ENCODE assay signal across 1 cellular context in the genomic region with DNA sequence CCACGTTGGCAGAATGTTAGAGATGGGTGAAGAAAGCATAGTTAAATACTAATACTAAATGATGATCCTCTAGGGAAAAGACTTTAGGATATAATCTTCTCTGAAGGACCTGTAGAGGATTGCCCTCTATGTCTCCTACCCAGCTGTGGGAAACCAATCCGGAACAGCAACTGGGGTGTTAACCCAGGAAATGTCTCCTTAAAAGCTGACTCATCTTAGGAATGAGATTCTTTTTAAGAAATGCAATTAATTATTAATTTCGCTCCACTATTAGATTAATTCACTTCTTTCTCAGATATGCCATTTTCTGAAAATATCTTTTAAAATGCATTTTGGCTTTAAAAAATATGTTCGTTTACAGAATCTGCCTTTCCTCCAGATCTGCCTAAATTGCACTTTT.
TF ChIP-seq lines count a peak whose summit lies in the region.

No MANE protein-coding gene starts in this region.

TF ChIP-seq in A549, 52 proteins besides CTCF, POLR2A, EP300 and RAD21 (continued from another document):
- TF ChIP-seq, protein P1, sequence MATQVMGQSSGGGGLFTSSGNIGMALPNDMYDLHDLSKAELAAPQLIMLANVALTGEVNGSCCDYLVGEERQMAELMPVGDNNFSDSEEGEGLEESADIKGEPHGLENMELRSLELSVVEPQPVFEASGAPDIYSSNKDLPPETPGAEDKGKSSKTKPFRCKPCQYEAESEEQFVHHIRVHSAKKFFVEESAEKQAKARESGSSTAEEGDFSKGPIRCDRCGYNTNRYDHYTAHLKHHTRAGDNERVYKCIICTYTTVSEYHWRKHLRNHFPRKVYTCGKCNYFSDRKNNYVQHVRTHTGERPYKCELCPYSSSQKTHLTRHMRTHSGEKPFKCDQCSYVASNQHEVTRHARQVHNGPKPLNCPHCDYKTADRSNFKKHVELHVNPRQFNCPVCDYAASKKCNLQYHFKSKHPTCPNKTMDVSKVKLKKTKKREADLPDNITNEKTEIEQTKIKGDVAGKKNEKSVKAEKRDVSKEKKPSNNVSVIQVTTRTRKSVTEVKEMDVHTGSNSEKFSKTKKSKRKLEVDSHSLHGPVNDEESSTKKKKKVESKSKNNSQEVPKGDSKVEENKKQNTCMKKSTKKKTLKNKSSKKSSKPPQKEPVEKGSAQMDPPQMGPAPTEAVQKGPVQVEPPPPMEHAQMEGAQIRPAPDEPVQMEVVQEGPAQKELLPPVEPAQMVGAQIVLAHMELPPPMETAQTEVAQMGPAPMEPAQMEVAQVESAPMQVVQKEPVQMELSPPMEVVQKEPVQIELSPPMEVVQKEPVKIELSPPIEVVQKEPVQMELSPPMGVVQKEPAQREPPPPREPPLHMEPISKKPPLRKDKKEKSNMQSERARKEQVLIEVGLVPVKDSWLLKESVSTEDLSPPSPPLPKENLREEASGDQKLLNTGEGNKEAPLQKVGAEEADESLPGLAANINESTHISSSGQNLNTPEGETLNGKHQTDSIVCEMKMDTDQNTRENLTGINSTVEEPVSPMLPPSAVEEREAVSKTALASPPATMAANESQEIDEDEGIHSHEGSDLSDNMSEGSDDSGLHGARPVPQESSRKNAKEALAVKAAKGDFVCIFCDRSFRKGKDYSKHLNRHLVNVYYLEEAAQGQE (IDR thresholded peaks at IDR 0.05) = no peak
- no peak for TF ChIP-seq MAFK (IDR thresholded peaks at IDR 0.05; ENCODE audit: partially characterized antibody)
- TF ChIP-seq POLR2AphosphoS2 (conservative IDR thresholded peaks at IDR 0.05; ENCODE audit: low read length) = no peak
- TF ChIP-seq, protein P2, sequence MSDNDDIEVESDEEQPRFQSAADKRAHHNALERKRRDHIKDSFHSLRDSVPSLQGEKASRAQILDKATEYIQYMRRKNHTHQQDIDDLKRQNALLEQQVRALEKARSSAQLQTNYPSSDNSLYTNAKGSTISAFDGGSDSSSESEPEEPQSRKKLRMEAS (IDR thresholded peaks at IDR 0.05) = no peak
- TF ChIP-seq BHLHE40 (IDR thresholded peaks at IDR 0.05; ENCODE audit: low read depth, low read length) = no peak
